ENCODE assay signal across 1 cellular context in genomic region chr6:42901538-42901957, GRCh38.
TF ChIP-seq lines count a peak whose summit lies in the region.

No MANE protein-coding gene starts in this region.

TF ChIP-seq in GM12878, 131 proteins besides CTCF, POLR2A, EP300 and RAD21:
- TF ChIP-seq CUX1 (IDR thresholded peaks at IDR 0.05; ENCODE audit: insufficient replicate concordance, low read depth, low read length): peak; percentile 40
- TF ChIP-seq ZBTB11 (CRISPR knock-in tag; IDR thresholded peaks at IDR 0.05): no peak
- no peak for TF ChIP-seq REST (IDR thresholded peaks at IDR 0.05; ENCODE audit: low read depth, low read length)
- peak; percentile 55; the same call in 1 of the 2 replicates for TF ChIP-seq SMARCA5 (IDR thresholded peaks at IDR 0.05)
- no peak for TF ChIP-seq TCF3 (IDR thresholded peaks at IDR 0.05; ENCODE audit: borderline replicate concordance, insufficient read depth, low read depth, low read length)
- TF ChIP-seq EGR1 (IDR thresholded peaks at IDR 0.05; ENCODE audit: borderline replicate concordance in 1 of 2, low read depth in 2 of 2, low read length in 2 of 2): no peak
- 0 out of 2 replicates have a peak, but pooled peaks have one; percentile 28 for TF ChIP-seq MXI1 (IDR thresholded peaks at IDR 0.05; ENCODE audit: low read depth, low read length)
- TF ChIP-seq NR2F1 (conservative IDR thresholded peaks at IDR 0.05): peak; percentile 68
- no peak for TF ChIP-seq CREM (IDR thresholded peaks at IDR 0.05; ENCODE audit: low read depth)
- peak; percentile 14 to 36; a peak in 1 of 4 replicates for TF ChIP-seq BHLHE40 (IDR thresholded peaks at IDR 0.05; ENCODE audit: borderline replicate concordance in 1 of 2, low read depth in 2 of 2, low read length in 1 of 2)
- peak; percentile 87 for TF ChIP-seq SMC3 (IDR thresholded peaks at IDR 0.05; ENCODE audit: borderline replicate concordance, low read length)
- TF ChIP-seq RB1 (IDR thresholded peaks at IDR 0.05; ENCODE audit: borderline replicate concordance): 0 out of 2 replicates have a peak, but pooled peaks have one; percentile 63
- TF ChIP-seq MTA2 (IDR thresholded peaks at IDR 0.05; ENCODE audit: low read depth): no peak
- no peak for TF ChIP-seq LARP7 (IDR thresholded peaks at IDR 0.05)
- TF ChIP-seq NRF1 (conservative IDR thresholded peaks at IDR 0.05; ENCODE audit: low read depth, low read length): no peak
- TF ChIP-seq MEF2B (IDR thresholded peaks at IDR 0.05; ENCODE audit: partially characterized antibody, poor library complexity, severe bottlenecking): peak; percentile 27
- no peak for TF ChIP-seq TCF12 (IDR thresholded peaks at IDR 0.05; ENCODE audit: low read depth, low read length)
- TF ChIP-seq, protein P1, sequence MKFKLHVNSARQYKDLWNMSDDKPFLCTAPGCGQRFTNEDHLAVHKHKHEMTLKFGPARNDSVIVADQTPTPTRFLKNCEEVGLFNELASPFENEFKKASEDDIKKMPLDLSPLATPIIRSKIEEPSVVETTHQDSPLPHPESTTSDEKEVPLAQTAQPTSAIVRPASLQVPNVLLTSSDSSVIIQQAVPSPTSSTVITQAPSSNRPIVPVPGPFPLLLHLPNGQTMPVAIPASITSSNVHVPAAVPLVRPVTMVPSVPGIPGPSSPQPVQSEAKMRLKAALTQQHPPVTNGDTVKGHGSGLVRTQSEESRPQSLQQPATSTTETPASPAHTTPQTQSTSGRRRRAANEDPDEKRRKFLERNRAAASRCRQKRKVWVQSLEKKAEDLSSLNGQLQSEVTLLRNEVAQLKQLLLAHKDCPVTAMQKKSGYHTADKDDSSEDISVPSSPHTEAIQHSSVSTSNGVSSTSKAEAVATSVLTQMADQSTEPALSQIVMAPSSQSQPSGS (IDR thresholded peaks at IDR 0.05; ENCODE audit: low read length): no peak
- no peak for TF ChIP-seq CREB1 (IDR thresholded peaks at IDR 0.05; ENCODE audit: low read depth)
- peak; percentile 62; the same call in 1 of the 2 replicates for TF ChIP-seq MEF2A (IDR thresholded peaks at IDR 0.05; ENCODE audit: insufficient read depth, low read depth, low read length)
- TF ChIP-seq YY1 (IDR thresholded peaks at IDR 0.05; ENCODE audit: low read depth, low read length): peak; percentile 59; the same call in 1 of the 2 replicates
- 0 out of 2 replicates have a peak, but pooled peaks have one; percentile 43 for TF ChIP-seq SIN3A (IDR thresholded peaks at IDR 0.05; ENCODE audit: low read depth, low read length)
- TF ChIP-seq, protein P2, sequence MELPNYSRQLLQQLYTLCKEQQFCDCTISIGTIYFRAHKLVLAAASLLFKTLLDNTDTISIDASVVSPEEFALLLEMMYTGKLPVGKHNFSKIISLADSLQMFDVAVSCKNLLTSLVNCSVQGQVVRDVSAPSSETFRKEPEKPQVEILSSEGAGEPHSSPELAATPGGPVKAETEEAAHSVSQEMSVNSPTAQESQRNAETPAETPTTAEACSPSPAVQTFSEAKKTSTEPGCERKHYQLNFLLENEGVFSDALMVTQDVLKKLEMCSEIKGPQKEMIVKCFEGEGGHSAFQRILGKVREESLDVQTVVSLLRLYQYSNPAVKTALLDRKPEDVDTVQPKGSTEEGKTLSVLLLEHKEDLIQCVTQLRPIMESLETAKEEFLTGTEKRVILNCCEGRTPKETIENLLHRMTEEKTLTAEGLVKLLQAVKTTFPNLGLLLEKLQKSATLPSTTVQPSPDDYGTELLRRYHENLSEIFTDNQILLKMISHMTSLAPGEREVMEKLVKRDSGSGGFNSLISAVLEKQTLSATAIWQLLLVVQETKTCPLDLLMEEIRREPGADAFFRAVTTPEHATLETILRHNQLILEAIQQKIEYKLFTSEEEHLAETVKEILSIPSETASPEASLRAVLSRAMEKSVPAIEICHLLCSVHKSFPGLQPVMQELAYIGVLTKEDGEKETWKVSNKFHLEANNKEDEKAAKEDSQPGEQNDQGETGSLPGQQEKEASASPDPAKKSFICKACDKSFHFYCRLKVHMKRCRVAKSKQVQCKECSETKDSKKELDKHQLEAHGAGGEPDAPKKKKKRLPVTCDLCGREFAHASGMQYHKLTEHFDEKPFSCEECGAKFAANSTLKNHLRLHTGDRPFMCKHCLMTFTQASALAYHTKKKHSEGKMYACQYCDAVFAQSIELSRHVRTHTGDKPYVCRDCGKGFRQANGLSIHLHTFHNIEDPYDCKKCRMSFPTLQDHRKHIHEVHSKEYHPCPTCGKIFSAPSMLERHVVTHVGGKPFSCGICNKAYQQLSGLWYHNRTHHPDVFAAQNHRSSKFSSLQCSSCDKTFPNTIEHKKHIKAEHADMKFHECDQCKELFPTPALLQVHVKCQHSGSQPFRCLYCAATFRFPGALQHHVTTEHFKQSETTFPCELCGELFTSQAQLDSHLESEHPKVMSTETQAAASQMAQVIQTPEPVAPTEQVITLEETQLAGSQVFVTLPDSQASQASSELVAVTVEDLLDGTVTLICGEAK (IDR thresholded peaks at IDR 0.05; ENCODE audit: borderline replicate concordance): no peak
- TF ChIP-seq POU2F2 (IDR thresholded peaks at IDR 0.05; ENCODE audit: borderline replicate concordance, low read depth, low read length): peak; percentile 67; the same call in 1 of the 3 replicates
- TF ChIP-seq ZNF207 (IDR thresholded peaks at IDR 0.05; ENCODE audit: borderline replicate concordance): peak; percentile 60; the same call in 1 of the 2 replicates
